8 cellular contexts compared by ENCODE assay signal in the genomic region with DNA sequence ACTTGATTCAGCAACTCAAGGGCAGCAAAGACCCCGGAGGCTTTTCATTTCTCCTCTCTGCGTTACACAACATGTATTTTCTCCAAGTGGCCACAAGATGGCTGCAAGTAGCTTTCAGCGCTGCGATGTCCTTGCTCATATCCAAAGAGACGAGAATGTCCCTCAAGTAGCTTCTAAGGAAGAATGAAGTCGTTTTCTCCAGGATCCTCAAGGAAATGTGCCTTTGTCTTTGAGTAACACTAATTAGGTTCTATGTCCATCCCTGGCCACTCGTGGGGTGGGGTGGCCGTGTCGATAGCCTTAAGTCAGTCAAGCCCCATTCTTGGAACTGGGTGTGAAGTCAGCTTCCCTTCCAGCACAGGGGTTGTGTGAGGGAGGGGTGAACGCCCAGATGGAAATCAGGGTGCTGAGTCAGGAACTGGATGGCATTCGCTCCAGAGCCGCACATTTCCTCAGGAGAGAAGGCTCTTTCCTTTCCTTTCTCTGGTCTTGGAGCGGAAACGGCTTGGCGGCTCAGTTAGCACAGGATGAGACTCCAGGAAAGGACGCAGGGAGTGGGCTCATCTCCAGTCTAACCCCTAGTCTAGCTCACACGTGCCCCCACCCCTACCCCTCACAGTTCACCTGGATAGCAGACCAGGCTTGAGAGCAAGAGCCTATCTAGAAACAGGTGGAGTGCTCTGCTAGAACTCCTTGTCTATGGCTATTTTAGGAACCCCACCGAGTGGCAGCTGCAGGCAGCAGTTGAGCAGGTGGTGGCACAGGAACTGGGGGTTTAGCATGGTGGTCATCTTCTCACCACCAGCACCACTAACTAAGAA. TPM values are rescaled to one million over a fixed set of nuclear protein-coding genes. Genes with fewer than 3 reads are reported as not detected.
A peak's percentile ranks its signal among the peaks of the same experiment; 100 is the strongest.
DNase-seq lines count a peak whose midpoint lies in the region; ATAC-seq, FAIRE-seq and TF ChIP-seq lines count a peak whose summit lies in the region.

No MANE protein-coding gene starts in this region.

- H3K27ac ChIP-seq in BLaER1 (no peak overlapping the region), kidney (ENCODE audit: low read depth in 2 of 2, low read length in 2 of 2) (peak overlapping the region in 1 of 2 donors; percentile 74)

- DNase-seq in NCI-H1105 (lab: John Stamatoyannopoulos, UW) (peak; percentile 65), SKM-1 treated with dmso at 0.1 percent for 144 hours (lab: John Stamatoyannopoulos, UW; ENCODE audit: unreplicated experiment) (peak; percentile 37), bronchial epithelial cell (ENCODE audit: low read depth) (peak; percentile 54), kidney (peak; percentile 69)
- peak; percentile 24 for DNase-seq in stimulated activated CD4-positive, alpha-beta T cell treated with anti-CD3 and anti-CD28 coated beads, Interleukin-1b, Interleukin-23, amount 100 ng/mL, for 48 hours

- peak overlapping the region; percentile 58 for H3K4me2 ChIP-seq in BLaER1

- H3K4me3 ChIP-seq in BLaER1 (no peak overlapping the region), bronchial epithelial cell (ENCODE audit: low read depth, low read length) (no peak overlapping the region), kidney (ENCODE audit: low read length in 2 of 2) (peak overlapping the region; percentile 13 to 63)

- peak; percentile 74 for TF ChIP-seq CTCF in bronchial epithelial cell (IDR thresholded peaks at IDR 0.05; ENCODE audit: insufficient read depth, low read length, severe bottlenecking)
- peak; percentile 85 for TF ChIP-seq CTCF in kidney (IDR thresholded peaks at IDR 0.05; ENCODE audit: borderline replicate concordance, extremely low read depth, insufficient read depth)

- H3K36me3 ChIP-seq in BLaER1: no peaks in the 10 kb centered on the region
- H3K36me3 ChIP-seq in bronchial epithelial cell (ENCODE audit: control insufficient read depth, insufficient read depth, low read length): no peaks in the 10 kb centered on the region
- no peaks in the 10 kb centered on the region for H3K36me3 ChIP-seq in kidney (ENCODE audit: control insufficient read depth in 1 of 2, insufficient read depth in 2 of 2, low read length in 2 of 2)

- H4K20me1 ChIP-seq in BLaER1: no peaks in the 10 kb centered on the region

- FAIRE-seq in bronchial epithelial cell (lab: Jason Lieb, UNC) (peak; percentile 85), kidney (lab: Jason Lieb, UNC) (no peak)

- H3K27me3 ChIP-seq in BLaER1 (no peaks in the 10 kb centered on the region), bronchial epithelial cell (ENCODE audit: control insufficient read depth, insufficient read depth, low read length) (no peaks in the 10 kb centered on the region)

- ATAC-seq in GM18907 (IDR thresholded peaks at IDR 0.05; ENCODE audit: unreplicated experiment) (peak; percentile 73), GM18858 (IDR thresholded peaks at IDR 0.05; ENCODE audit: unreplicated experiment) (no peak)

- H3K9ac ChIP-seq in BLaER1 (no peak overlapping the region; the same call in 1 of the 2 replicates), kidney (ENCODE audit: low read length in 2 of 2) (peak overlapping the region in 1 of 2 donors; percentile 12)

- H3K9me3 ChIP-seq in BLaER1 (0 out of 2 replicates have a peak, but pooled peaks cover 3% of the 10 kb centered on the region), kidney (ENCODE audit: control insufficient read depth in 1 of 2, low read length in 2 of 2) (no peaks in the 10 kb centered on the region)

- intact Hi-C loops in kidney (cut with DNase I): loop anchor here (10.0 kb wide), 1 partner anchor 414 kb away; no protein-coding TSS in a partner anchor

- peaks cover 13% of the 10 kb centered on the region for H3K4me1 ChIP-seq in BLaER1
- H3K4me1 ChIP-seq in kidney (ENCODE audit: control insufficient read depth in 1 of 2, insufficient read depth in 1 of 2, low read depth in 1 of 2, low read length in 2 of 2): peaks cover 0 to 3% of the 10 kb centered on the region in 2 donors

RNA-seq across cellular contexts. Expression of a gene that starts 44.3 kb away (rescaled TPM):
- total RNA-seq in bronchial epithelial cell (0.38 and 11.6 TPM in 2 replicates), kidney (1,451 TPM)
- 91.9 TPM for polyA plus RNA-seq in kidney (ENCODE audit: insufficient read depth, low read depth, low replicate concordance)

RNA-seq across cellular contexts. Expression of a gene that starts 59.8 kb away (rescaled TPM):
- total RNA-seq in bronchial epithelial cell: 2.1 and 3.5 TPM in 2 replicates
- 12.3 TPM for total RNA-seq in kidney
- polyA plus RNA-seq in kidney (ENCODE audit: insufficient read depth, low read depth, low replicate concordance): 21.2 TPM

RNA-seq across cellular contexts. Expression of a gene that starts 59.9 kb away (rescaled TPM):
- total RNA-seq in bronchial epithelial cell: 36.4 and 37.9 TPM in 2 replicates
- total RNA-seq in kidney: 27.8 TPM
- polyA plus RNA-seq in kidney (ENCODE audit: insufficient read depth, low read depth, low replicate concordance): 14.6 TPM

Comparison
In these comparisons a context has a peak if more than half of its experiments do, and no peak if none do; other contexts are left out.
1. H3K4me3 ChIP-seq: peak in kidney (2 of 2); none in BLaER1 (single experiment) and bronchial epithelial cell (single experiment).
2. RNA of a gene that starts 44.3 kb away (total RNA-seq): 1,451 TPM in kidney (single experiment); 0.38 to 11.6 TPM in bronchial epithelial cell; every median in the first group is over 100 times any median in the second.
3. Peak in every context shown above with its lines, with median percentiles within 50 percentile points of each other: DNase-seq.